In the genomic region with DNA sequence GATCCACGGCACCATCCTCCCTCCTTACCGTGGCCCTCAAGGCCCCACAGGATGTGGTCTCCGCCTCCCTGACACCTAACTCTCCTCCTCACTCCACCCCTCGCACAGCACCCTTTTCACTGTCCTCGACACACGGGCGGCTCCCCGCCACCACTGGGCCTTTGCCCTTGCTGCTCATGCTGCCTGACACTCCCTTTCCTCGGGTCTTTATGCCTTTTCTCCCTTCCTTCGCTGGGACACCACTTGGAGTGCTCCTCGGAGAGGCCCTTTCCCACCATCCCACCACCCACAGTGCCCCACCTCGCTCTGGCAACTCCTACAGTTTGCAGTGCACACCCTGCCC, we compare ENCODE assay signal across 23 cellular contexts. TPM values are rescaled to one million over a fixed set of nuclear protein-coding genes. Genes with fewer than 3 reads are reported as not detected.
"Had no signal": no experiment of that assay in that cellular context is flagged by ENCODE, and none has a peak within 500 bp of the region (broad histone marks: within the 10 kb centered on the region; RNA-seq: fewer than 3 reads in every experiment).

No MANE protein-coding gene starts in this region.

- H3K27me3 Mint-ChIP-seq: activated CD4-positive, alpha-beta T cell treated with anti-CD3 and anti-CD28 coated beads for 36 hours; activated naive CD8-positive, alpha-beta T cell treated with anti-CD3 and anti-CD28 coated beads for 36 hours; stimulated activated naive CD8-positive, alpha-beta T cell treated with anti-CD3 and anti-CD28 coated beads, Interleukin-15, amount 100 ng/mL, for 72 hours had no signal

- FAIRE-seq: astrocyte, pancreas had no signal

- DNase-seq: activated CD4-positive, alpha-beta T cell treated with anti-CD3 and anti-CD28 coated beads for 36 hours; activated CD4-positive, alpha-beta T cell treated with anti-CD3 and anti-CD28 coated beads, Interleukin-2, amount 50 U/mL, for 4 hours; activated CD4-positive, CD25-positive, alpha-beta regulatory T cell; activated effector memory CD4-positive, alpha-beta T cell treated with anti-CD3 and anti-CD28 coated beads, Interleukin-2, amount 50 U/mL, for 16 hours; activated naive CD8-positive, alpha-beta T cell treated with anti-CD3 and anti-CD28 coated beads for 36 hours; activated T-cell treated with anti-CD3 and anti-CD28 coated beads for 4 hours; amniotic stem cell; cortex of kidney; endodermal cell; foreskin keratinocyte; mucosa of descending colon; pancreas; retina; stimulated activated CD4-positive, alpha-beta T cell treated with anti-CD3 and anti-CD28 coated beads, Interleukin-12 subunit alpha, Interleukin-12 subunit beta, amount 100 ng/mL, for 4 hours; stimulated activated CD4-positive, alpha-beta T cell treated with anti-CD3 and anti-CD28 coated beads, Interleukin-4, amount 100 ng/mL, for 24 hours; stimulated activated naive CD8-positive, alpha-beta T cell treated with anti-CD3 and anti-CD28 coated beads, Interleukin-15, amount 100 ng/mL, for 72 hours; T-helper 1 cell; upper lobe of left lung had no signal

- ATAC-seq: activated CD4-positive, alpha-beta T cell treated with anti-CD3 and anti-CD28 coated beads for 36 hours; foreskin keratinocyte; stimulated activated memory B cell treated with anti-CD40 and anti-IgM and Interleukin-4, amounts not matched to agents 10 μg/mL and 1 μg/mL and 100 μg/mL, for 72 hours; stimulated activated naive CD8-positive, alpha-beta T cell treated with anti-CD3 and anti-CD28 coated beads, Interleukin-15, amount 100 ng/mL, for 72 hours had no signal

- H3K9me3 Mint-ChIP-seq: activated naive CD4-positive, alpha-beta T cell treated with anti-CD3 and anti-CD28 coated beads for 36 hours; activated naive CD8-positive, alpha-beta T cell treated with anti-CD3 and anti-CD28 coated beads for 36 hours; activated T-helper 1 cell treated with anti-CD3 and anti-CD28 coated beads, Interleukin-12 subunit alpha, Interleukin-12 subunit beta, Interleukin-2, Interleukin-4 antibody, amounts not matched to agents 30 ng/mL and 10 ng/mL and 1 ng/mL, durations not matched to agents 14 hours and 24 hours and 36 hours; endodermal cell; stimulated activated memory B cell treated with anti-CD40 and anti-IgM and Interleukin-4, amounts not matched to agents 10 μg/mL and 1 μg/mL and 100 μg/mL, for 72 hours; stimulated activated naive CD8-positive, alpha-beta T cell treated with anti-CD3 and anti-CD28 coated beads, Interleukin-15, amount 100 ng/mL, for 72 hours; T-helper 2 cell treated with Interferon-gamma antibody and Interleukin-4, amounts not matched to agents 5 μg/mL and 100 μg/mL, for 36 hours had no signal

- H3K4me3 Mint-ChIP-seq: activated CD4-positive, alpha-beta T cell treated with anti-CD3 and anti-CD28 coated beads for 36 hours; activated naive CD4-positive, alpha-beta T cell treated with anti-CD3 and anti-CD28 coated beads for 36 hours; activated naive CD8-positive, alpha-beta T cell treated with anti-CD3 and anti-CD28 coated beads for 36 hours; activated T-helper 1 cell treated with anti-CD3 and anti-CD28 coated beads, Interleukin-12 subunit alpha, Interleukin-12 subunit beta, Interleukin-2, Interleukin-4 antibody, amounts not matched to agents 30 ng/mL and 10 ng/mL and 1 ng/mL, durations not matched to agents 14 hours and 24 hours and 36 hours; endodermal cell; stimulated activated memory B cell treated with anti-CD40 and anti-IgM and Interleukin-4, amounts not matched to agents 10 μg/mL and 1 μg/mL and 100 μg/mL, for 72 hours; stimulated activated naive CD8-positive, alpha-beta T cell treated with anti-CD3 and anti-CD28 coated beads, Interleukin-15, amount 100 ng/mL, for 72 hours; T-helper 2 cell treated with Interferon-gamma antibody and Interleukin-4, amounts not matched to agents 5 μg/mL and 100 μg/mL, for 36 hours had no signal

- H3K36me3 Mint-ChIP-seq: activated naive CD8-positive, alpha-beta T cell treated with anti-CD3 and anti-CD28 coated beads for 36 hours; stimulated activated memory B cell treated with anti-CD40 and anti-IgM and Interleukin-4, amounts not matched to agents 10 μg/mL and 1 μg/mL and 100 μg/mL, for 72 hours had no signal

- H3K4me1 Mint-ChIP-seq: stimulated activated memory B cell treated with anti-CD40 and anti-IgM and Interleukin-4, amounts not matched to agents 10 μg/mL and 1 μg/mL and 100 μg/mL, for 72 hours had no signal

- H3K27ac Mint-ChIP-seq: activated CD4-positive, alpha-beta T cell treated with anti-CD3 and anti-CD28 coated beads for 36 hours; activated naive CD4-positive, alpha-beta T cell treated with anti-CD3 and anti-CD28 coated beads for 36 hours; activated naive CD8-positive, alpha-beta T cell treated with anti-CD3 and anti-CD28 coated beads for 36 hours; activated T-helper 1 cell treated with anti-CD3 and anti-CD28 coated beads, Interleukin-12 subunit alpha, Interleukin-12 subunit beta, Interleukin-2, Interleukin-4 antibody, amounts not matched to agents 30 ng/mL and 10 ng/mL and 1 ng/mL, durations not matched to agents 14 hours and 24 hours and 36 hours; endodermal cell; stimulated activated memory B cell treated with anti-CD40 and anti-IgM and Interleukin-4, amounts not matched to agents 10 μg/mL and 1 μg/mL and 100 μg/mL, for 72 hours; T-helper 2 cell treated with Interferon-gamma antibody and Interleukin-4, amounts not matched to agents 5 μg/mL and 100 μg/mL, for 36 hours had no signal

RNA-seq across cellular contexts. Expression of a gene that starts 7.9 kb away (rescaled TPM):
- total RNA-seq: foreskin keratinocyte had no signal
